ENCODE assay signal across 15 cellular contexts in genomic region chr5:132979367-132979935, GRCh38. TPM values are rescaled to one million over a fixed set of nuclear protein-coding genes. Genes with fewer than 3 reads are reported as not detected.
A peak's percentile ranks its signal among the peaks of the same experiment; 100 is the strongest.
DNase-seq lines count a peak whose midpoint lies in the region; ATAC-seq and TF ChIP-seq lines count a peak whose summit lies in the region.
"Had no signal": no experiment of that assay in that cellular context is flagged by ENCODE, and none has a peak within 500 bp of the region (broad histone marks: within the 10 kb centered on the region; RNA-seq: fewer than 3 reads in every experiment).

No MANE protein-coding gene starts in this region.

- no peaks in the 10 kb centered on the region for H3K27me3 ChIP-seq in tibial artery

- peaks cover 0 to 4% (median 0%) of the 10 kb centered on the region in 3 donors for H3K9me3 ChIP-seq in tibial artery

- DNase-seq in AG08395 (ENCODE audit: low spot score): peak; percentile 10
- peak; percentile 38 for DNase-seq in LHCN-M2 (ENCODE audit: low read depth)
- peak; percentile 18 for DNase-seq in SKM-1 (lab: John Stamatoyannopoulos, UW; ENCODE audit: unreplicated experiment)
- DNase-seq in foreskin fibroblast: peak; percentile 59 to 71
- DNase-seq in DMS153 (lab: John Stamatoyannopoulos, UW): no peak
- no peak for DNase-seq in left ventricle myocardium superior
- no peak for DNase-seq in stimulated activated CD4-positive, alpha-beta T cell treated with anti-CD3 and anti-CD28 coated beads, Interleukin-4, amount 100 ng/mL, for 24 hours
- DNase-seq in tibial artery: no peak
- DNase-seq: activated naive CD4-positive, alpha-beta T cell treated with anti-CD3 and anti-CD28 coated beads, Interleukin-2, amount 50 U/mL, for 16 hours; caudate nucleus; DMS79; NCI-H510A; posterior cingulate gyrus; SHP77 had no signal

- intact Hi-C loops in left ventricle myocardium superior (cut with micrococcal nuclease) (no loop called here), tibial artery (cut with DNase I; ENCODE audit: low total_unique reads) (no loop called here)

- H3K4me1 ChIP-seq in tibial artery: no peaks in the 10 kb centered on the region

- H3K36me3 ChIP-seq in tibial artery: no peaks in the 10 kb centered on the region

- H3K27ac ChIP-seq in tibial artery: no peak overlapping the region

- TF ChIP-seq CTCF in foreskin fibroblast (IDR thresholded peaks at IDR 0.05; ENCODE audit: low read depth, low read length) (no peak), tibial artery (IDR thresholded peaks at IDR 0.05) (no peak)

- ATAC-seq in left ventricle myocardium superior: no peak
- ATAC-seq: GM23338 had no signal

- H3K4me3 ChIP-seq in foreskin fibroblast (ENCODE audit: low read depth in 1 of 2, low read length in 2 of 2) (no peak overlapping the region), tibial artery (no peak overlapping the region)
- H3K4me3 ChIP-seq: GM23338 had no signal

RNA-seq across cellular contexts. Expression of gene AFF4, which starts 16.0 kb away (rescaled TPM):
- total RNA-seq in LHCN-M2 (2014; rRNA removed): 47.4 and 59.1 TPM in 2 replicates
- polyA plus RNA-seq in LHCN-M2 (2012): 18.6 TPM
- 33.0 TPM for total RNA-seq in left ventricle myocardium superior

RNA-seq across cellular contexts. Expression of gene ZCCHC10, which starts 46.9 kb away (rescaled TPM):
- 12.2 and 70.3 TPM in 2 replicates for total RNA-seq in LHCN-M2 (2014; rRNA removed)
- 20.1 TPM for polyA plus RNA-seq in LHCN-M2 (2012)
- total RNA-seq in left ventricle myocardium superior: 16.7 TPM

Comparison
In these comparisons a context has a peak if more than half of its experiments do, and no peak if none do; other contexts are left out.
1. DNase-seq: peak in AG08395 (single experiment), LHCN-M2 (single experiment), SKM-1 (single experiment) and foreskin fibroblast (2 of 2); none in DMS153 (single experiment), left ventricle myocardium superior (single experiment), stimulated activated CD4-positive, alpha-beta T cell treated with anti-CD3 and anti-CD28 coated beads, Interleukin-4, amount 100 ng/mL, for 24 hours (single experiment) and tibial artery (0 of 2).